ENCODE assay signal across 10 cellular contexts in genomic region chr12:42024495-42024830, GRCh38.
DNase-seq lines count a peak whose midpoint lies in the region; ATAC-seq and TF ChIP-seq lines count a peak whose summit lies in the region.
"Had no signal": no experiment of that assay in that cellular context is flagged by ENCODE, and none has a peak within 500 bp of the region (broad histone marks: within the 10 kb centered on the region; RNA-seq: fewer than 3 reads in every experiment).

No MANE protein-coding gene starts in this region.

- peak overlapping the region; percentile 75 for H2AFZ ChIP-seq in KMS-11 (ENCODE audit: low read depth)

- no peaks in the 10 kb centered on the region for H3K79me2 ChIP-seq in KMS-11 (ENCODE audit: insufficient read depth, low read depth)

- H3K4me3 ChIP-seq in KMS-11 (IDR thresholded peaks at IDR 0.05; ENCODE audit: insufficient read depth, low read depth, low read length): no peak overlapping the region
- peak overlapping the region; percentile 33 for H3K4me3 ChIP-seq in astrocyte of the cerebellum (ENCODE audit: low read depth, low read length)
- no peak overlapping the region for H3K4me3 ChIP-seq in Caco-2 (ENCODE audit: low read depth, low read length)

- ATAC-seq in natural killer cell: no peak

- no peak overlapping the region for H3K4me3 Mint-ChIP-seq in CD14-positive monocyte
- H3K4me3 Mint-ChIP-seq in natural killer cell: peak overlapping the region; percentile 35
- no peak overlapping the region for H3K4me3 Mint-ChIP-seq in Caco-2 (ENCODE audit: unreplicated experiment)

- H3K27ac ChIP-seq in KMS-11: no peak overlapping the region
- H3K27ac ChIP-seq: neutrophil had no signal

- H3K36me3 Mint-ChIP-seq in CD14-positive monocyte (no peaks in the 10 kb centered on the region), natural killer cell (no peaks in the 10 kb centered on the region), Caco-2 (ENCODE audit: insufficient read depth, unreplicated experiment) (no peaks in the 10 kb centered on the region)

- in situ Hi-C loops in astrocyte of the cerebellum (cut with HindIII; ENCODE audit: low sequenced_read_pairs): no loop called here

- no peaks in the 10 kb centered on the region for H3K27me3 ChIP-seq in KMS-11 (ENCODE audit: insufficient read depth, low read depth)
- H3K27me3 ChIP-seq in Caco-2 (replicated peaks; ENCODE audit: control insufficient read depth, insufficient read depth, low read length): peaks cover 2% of the 10 kb centered on the region
- H3K27me3 ChIP-seq: neutrophil had no signal

- H3K4me1 Mint-ChIP-seq in CD14-positive monocyte (peaks cover 19% of the 10 kb centered on the region), natural killer cell (peaks cover 11 to 15% of the 10 kb centered on the region in 2 donors), Caco-2 (ENCODE audit: low read depth, unreplicated experiment) (no peaks in the 10 kb centered on the region)

- TF ChIP-seq CTCF in CD14-positive monocyte (IDR thresholded peaks at IDR 0.05) (peak; percentile 73), KMS-11 (conservative IDR thresholded peaks at IDR 0.05; ENCODE audit: low read depth, low read length) (peak; percentile 61), astrocyte of the cerebellum (IDR thresholded peaks at IDR 0.05; ENCODE audit: low read depth, low read length, missing control alignments) (no peak), natural killer cell (IDR thresholded peaks at IDR 0.05) (peak; percentile 55), Caco-2 (IDR thresholded peaks at IDR 0.05; ENCODE audit: insufficient read depth in 1 of 2, low read depth in 1 of 2, low read length in 1 of 2, severe bottlenecking in 1 of 2, unreplicated experiment in 1 of 2) (no peak)

- H3K27ac Mint-ChIP-seq in CD14-positive monocyte (no peak overlapping the region), natural killer cell (peak overlapping the region in 1 of 2 donors; percentile 51), Caco-2 (ENCODE audit: unreplicated experiment) (no peak overlapping the region)

- H3K9ac ChIP-seq in KMS-11: no peak overlapping the region

- DNase-seq in CD14-positive monocyte (ENCODE audit: low spot score) (no peak), astrocyte of the cerebellum (ENCODE audit: low read depth) (no peak), natural killer cell (no peak), retina (no peak), medulla oblongata (ENCODE audit: extremely low spot score) (no peak), Caco-2 (no peak)
- DNase-seq in NK-92 treated with Interleukin-12 subunit alpha and Interleukin-12 subunit beta, amount 100 ng/mL, for 24 hours (lab: John Stamatoyannopoulos, UW): no peak
- DNase-seq: DMS 273 treated with DMSO at 0.1 percent for 48 hours had no signal

- H4K20me1 ChIP-seq in KMS-11 (ENCODE audit: insufficient read depth): no peaks in the 10 kb centered on the region

- POLR2A ChIA-PET in Caco-2 (lab: Charles Lee): interaction anchor here (0.5 kb wide), 1 partner anchor 399 kb away, joined by 3 read pairs; no protein-coding TSS in a partner anchor

- CTCF ChIA-PET in Caco-2 (lab: Charles Lee): interaction anchor here (0.9 to 1.2 kb wide), 4 partner anchors 9 to 1078 kb away, joined by 4 to 8 read pairs (median 6); no protein-coding TSS in a partner anchor

- no peaks in the 10 kb centered on the region for H3K9me3 ChIP-seq in Caco-2
- H3K9me3 ChIP-seq: neutrophil had no signal

- intact Hi-C loops in CD14-positive monocyte (cut with micrococcal nuclease): loop anchor here (2.0 kb wide), 2 partner anchors 746 to 748 kb away; no protein-coding TSS in a partner anchor
- intact Hi-C loops in natural killer cell (cut with micrococcal nuclease): loop anchor here (5.0 kb wide), 1 partner anchor 1077 kb away; no protein-coding TSS in a partner anchor
- intact Hi-C loops in Caco-2 (cut with micrococcal nuclease; ENCODE audit: unreplicated experiment): loop anchor here (1.0 to 5.0 kb wide), 9 partner anchors 92 to 1078 kb away; no protein-coding TSS in a partner anchor

- no TSS peak for BruUV-seq in Caco-2 (replicated peaks; lab: Mats Ljungman, UMichigan)

- H3K4me1 ChIP-seq in KMS-11 (ENCODE audit: low read depth, poor library complexity, severe bottlenecking) (no peaks in the 10 kb centered on the region), Caco-2 (no peaks in the 10 kb centered on the region)

- H3K9me3 Mint-ChIP-seq in CD14-positive monocyte: peaks cover 0 to 3% (median 0%) of the 10 kb centered on the region in 7 donors
- H3K9me3 Mint-ChIP-seq in natural killer cell: no peaks in the 10 kb centered on the region
- no peaks in the 10 kb centered on the region for H3K9me3 Mint-ChIP-seq in Caco-2 (ENCODE audit: unreplicated experiment)

- H3K27me3 Mint-ChIP-seq in CD14-positive monocyte (ENCODE audit: low read depth in 3 of 3): peaks cover 0 to 3% (median 0%) of the 10 kb centered on the region in 3 donors
- peaks cover 3 to 11% of the 10 kb centered on the region in 2 donors for H3K27me3 Mint-ChIP-seq in natural killer cell (ENCODE audit: low read depth in 2 of 2)
- peaks cover 2% of the 10 kb centered on the region for H3K27me3 Mint-ChIP-seq in Caco-2 (ENCODE audit: insufficient read depth, unreplicated experiment)

- H3K36me3 ChIP-seq in KMS-11 (ENCODE audit: insufficient read depth) (no peaks in the 10 kb centered on the region), Caco-2 (ENCODE audit: control insufficient read depth, insufficient read depth, low read length) (no peaks in the 10 kb centered on the region)
- H3K36me3 ChIP-seq: neutrophil had no signal

- peak overlapping the region; percentile 1; the same call in 1 of the 2 replicates for H3K4me2 ChIP-seq in KMS-11

Comparison
In these comparisons a context has a peak if more than half of its experiments do, and no peak if none do; other contexts are left out.
1. CTCF ChIP-seq: peak in CD14-positive monocyte (single experiment), KMS-11 (single experiment) and natural killer cell (single experiment); none in astrocyte of the cerebellum (single experiment) and Caco-2 (0 of 2).